In the genomic region with DNA sequence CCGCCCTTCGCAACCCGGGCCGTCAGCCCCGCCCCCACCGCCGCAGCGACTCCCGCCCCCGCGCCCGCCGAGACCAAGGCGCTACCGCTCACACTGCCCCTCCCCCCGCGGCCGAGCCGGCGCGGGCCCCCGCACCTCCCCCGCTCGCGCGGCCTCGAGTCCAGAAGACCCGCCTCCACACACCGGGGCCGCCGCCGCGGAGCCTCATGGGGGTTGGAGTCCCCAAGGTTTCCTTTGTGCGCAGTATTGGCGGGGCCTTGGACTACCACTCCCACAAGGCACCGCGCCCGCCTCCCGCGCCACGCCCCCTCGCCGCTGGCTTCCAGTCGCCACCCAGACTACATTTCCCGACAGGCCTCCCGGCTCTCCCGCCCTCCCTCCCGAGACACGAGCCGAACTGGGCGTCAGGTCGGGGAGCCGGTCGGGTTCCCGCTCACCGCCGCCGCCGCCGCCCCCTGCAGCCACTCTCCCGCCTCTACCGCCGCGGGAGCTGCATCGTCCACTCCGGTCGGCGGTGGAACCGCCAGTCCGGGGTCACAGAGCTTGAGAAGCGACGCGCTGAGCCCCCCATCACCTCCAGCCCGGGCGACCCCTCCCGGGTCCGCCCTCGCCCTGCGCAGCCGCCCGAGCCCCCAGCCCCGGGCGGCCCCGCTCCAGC, we compare ENCODE assay signal across 8 cellular contexts. TPM values are rescaled to one million over a fixed set of nuclear protein-coding genes. Genes with fewer than 3 reads are reported as not detected.
A peak's percentile ranks its signal among the peaks of the same experiment; 100 is the strongest.
DNase-seq lines count a peak whose midpoint lies in the region; ATAC-seq and TF ChIP-seq lines count a peak whose summit lies in the region.

Gene PHF13, plus strand, starts transcription at position 371 of the 658 bp plus-strand sequence. CDS start 336 bp downstream, outside the sequence.

- no peak for TF ChIP-seq CTCF in GM20000 (IDR thresholded peaks at IDR 0.05; ENCODE audit: extremely low read depth, missing control alignments)
- no peak for TF ChIP-seq CTCF in lung (IDR thresholded peaks at IDR 0.05; ENCODE audit: control extremely low read depth, extremely low read depth)

- peak within 1 kb of the TSS; percentile 50 for H3K27ac ChIP-seq in ectodermal cell (ENCODE audit: insufficient read depth, low read depth, low read length, poor library complexity, severe bottlenecking)
- H3K27ac ChIP-seq in lung (ENCODE audit: low read depth in 1 of 2, low read length in 1 of 2): peak within 1 kb of the TSS; percentile 89 to 99

- H3K9me3 ChIP-seq in ectodermal cell (ENCODE audit: control insufficient read depth, low read length) (no peaks in the 10 kb centered on the region), lung (ENCODE audit: control insufficient read depth in 2 of 2, insufficient read depth in 1 of 2, low read length in 1 of 2) (no peaks in the 10 kb centered on the region)

- H3K36me3 ChIP-seq in ectodermal cell (ENCODE audit: control insufficient read depth, insufficient read depth, low read length): peaks cover 10% of the 10 kb centered on the region
- no peaks in the 10 kb centered on the region for H3K36me3 ChIP-seq in lung (ENCODE audit: control insufficient read depth in 2 of 2, insufficient read depth in 2 of 2, low read length in 2 of 2)

- H3K27me3 ChIP-seq in ectodermal cell (ENCODE audit: control insufficient read depth, insufficient read depth, low read length, poor library complexity, severe bottlenecking): peaks cover 7% of the 10 kb centered on the region
- no peaks in the 10 kb centered on the region for H3K27me3 ChIP-seq in lung (ENCODE audit: control insufficient read depth, insufficient read depth)

- DNase-seq in CMK (ENCODE audit: low read depth) (peak; percentile 99), GM20000 (ENCODE audit: low spot score) (peak; percentile 100), HS-5 (ENCODE audit: low read depth) (peak; percentile 92), NK-92 (lab: John Stamatoyannopoulos, UW; ENCODE audit: unreplicated experiment) (peak; percentile 94), lung (ENCODE audit: low spot score) (peak; percentile 100)
- DNase-seq in activated CD8-positive, alpha-beta memory T cell treated with anti-CD3 and anti-CD28 coated beads for 1 hour (ENCODE audit: extremely low read depth in 1 of 2, low read depth in 1 of 2): peak; percentile 98 to 99
- DNase-seq in stimulated activated CD4-positive, alpha-beta T cell treated with anti-CD3 and anti-CD28 coated beads, TNF-alpha, amount 100 ng/mL, for 24 hours (ENCODE audit: low read depth in 3 of 3): peak; percentile 99 to 100 (median 100)

- ATAC-seq in lung (ENCODE audit: insufficient read depth, low FRiP score): peak; percentile 99

- 0% methylated on average over 84 of the region's 84 CpGs for WGBS in ectodermal cell, 2 experiments
- 1% methylated on average over 53 to 84 of the region's 84 CpGs for WGBS in lung, 2 donors

- H3K4me3 ChIP-seq in ectodermal cell (ENCODE audit: insufficient read depth, low read depth, low read length): peak within 1 kb of the TSS; percentile 93
- H3K4me3 ChIP-seq in lung: peak within 1 kb of the TSS; percentile 96

- H3K4me1 ChIP-seq in ectodermal cell (ENCODE audit: control insufficient read depth, insufficient read depth, low read length): peaks cover 3% of the 10 kb centered on the region
- H3K4me1 ChIP-seq in lung (ENCODE audit: control insufficient read depth in 2 of 2, insufficient read depth in 2 of 2, low read length in 2 of 2): no peaks in the 10 kb centered on the region

RNA-seq across cellular contexts. Expression of gene PHF13, which starts in this region (rescaled TPM):
- 45.6 TPM for polyA plus RNA-seq in ectodermal cell (2013, experiment 1 of 4)
- 54.9 TPM for polyA plus RNA-seq in ectodermal cell (2013, experiment 2 of 4)
- 33.7 TPM for polyA plus RNA-seq in ectodermal cell (2013, experiment 3 of 4)
- 37.7 TPM for polyA plus RNA-seq in ectodermal cell (2013, experiment 4 of 4)
- total RNA-seq in lung: 10 to 100 TPM in 1 of 2 donors, 1 to 10 TPM in 1; 8.9 to 20.6 TPM
- 1 to 10 TPM; 5.4 to 5.6 TPM for polyA plus RNA-seq in lung

Comparison
In these comparisons a context has a peak if more than half of its experiments do, and no peak if none do; other contexts are left out.
1. Peak in every context shown above with its lines: DNase-seq, ATAC-seq, H3K4me3 ChIP-seq and H3K27ac ChIP-seq.